Comparison of ENCODE assay signal across 8 cellular contexts in the genomic region with DNA sequence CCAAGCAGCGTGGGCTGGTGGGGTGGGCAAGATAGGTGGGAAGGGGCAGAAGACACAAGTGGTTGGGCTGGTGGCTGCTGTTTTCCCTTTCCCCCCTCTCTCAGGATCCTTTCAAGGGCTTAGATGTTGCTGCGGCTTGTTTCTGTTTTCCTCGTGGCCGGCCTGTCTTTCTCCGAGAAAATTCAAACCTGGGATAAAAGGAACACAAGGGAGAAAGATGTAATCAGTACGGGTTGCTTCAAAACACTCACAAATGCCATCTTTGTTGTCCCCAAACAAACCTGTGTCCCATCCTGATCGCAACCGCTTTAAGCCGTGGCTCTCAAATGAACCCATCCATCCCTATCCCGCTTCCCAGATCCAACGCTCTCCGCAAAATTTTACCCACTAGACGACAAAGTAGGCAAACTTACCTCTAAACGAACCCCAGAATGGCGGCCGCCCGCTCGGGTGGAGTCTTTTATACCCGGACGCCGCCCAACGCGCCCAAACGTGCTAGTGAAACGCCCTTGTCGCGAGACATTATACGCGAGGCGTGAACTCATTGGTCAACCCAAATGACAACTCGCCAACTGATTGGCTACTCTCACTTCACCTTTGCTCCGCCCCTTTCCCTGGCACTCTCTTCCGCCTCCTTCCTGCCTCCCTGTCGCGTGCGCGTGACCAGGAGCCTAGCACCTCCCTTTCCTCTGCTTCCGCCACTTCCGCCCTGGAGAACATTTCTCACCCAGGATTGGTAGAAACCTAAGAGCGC. TPM values are rescaled to one million over a fixed set of nuclear protein-coding genes. Genes with fewer than 3 reads are reported as not detected.
DNase-seq lines count a peak whose midpoint lies in the region; ATAC-seq and TF ChIP-seq lines count a peak whose summit lies in the region.

A gene (minus strand): TSS at position 433 of the 754 bp plus-strand sequence. CDS start 7,299 bp downstream, outside the sequence.

- H3K27ac ChIP-seq in C4-2B (peak within 1 kb of the TSS; percentile 87), left lung (peak within 1 kb of the TSS; percentile 96 to 99)

- peaks cover 74% of the 10 kb centered on the region for H3K36me3 Mint-ChIP-seq in dendritic cell treated with granulocyte-macrophage colony-stimulating factor and Interleukin-4, amounts not matched to agents 40 ng/mL and 50 ng/mL, for 4 days (ENCODE audit: low read depth)

- peak within 1 kb of the TSS; percentile 88 for H3K4me3 Mint-ChIP-seq in dendritic cell treated with granulocyte-macrophage colony-stimulating factor and Interleukin-4, amounts not matched to agents 40 ng/mL and 50 ng/mL, for 4 days

- H3K4me3 ChIP-seq in left lung = peak within 1 kb of the TSS; percentile 80 to 81

- peaks cover 27 to 41% of the 10 kb centered on the region in 2 donors for H3K4me1 ChIP-seq in left lung

- TF ChIP-seq CTCF in C4-2B (conservative IDR thresholded peaks at IDR 0.05) (no peak), left lung (IDR thresholded peaks at IDR 0.05) (no peak)

- ATAC-seq in GM19395 (IDR thresholded peaks at IDR 0.05; ENCODE audit: unreplicated experiment) (peak; percentile 78), HG03565 (IDR thresholded peaks at IDR 0.05; ENCODE audit: unreplicated experiment) (peak; percentile 74), left lung (peak; percentile 85)

- peak; percentile 99 for DNase-seq in NCI-H774 (lab: John Stamatoyannopoulos, UW)
- peak; percentile 96 to 98 for DNase-seq in activated CD4-positive, alpha-beta T cell treated with anti-CD3 and anti-CD28 coated beads, Interleukin-2, amount 50 U/mL, for 4 hours
- DNase-seq in left lung = peak; percentile 96 to 100
- DNase-seq in stimulated activated CD4-positive, alpha-beta T cell treated with anti-CD3 and anti-CD28 coated beads, Interleukin-2, amount 100 ng/mL, for 48 hours = peak; percentile 95 to 97

- peak within 1 kb of the TSS; percentile 95 for H3K27ac Mint-ChIP-seq in dendritic cell treated with granulocyte-macrophage colony-stimulating factor and Interleukin-4, amounts not matched to agents 40 ng/mL and 50 ng/mL, for 4 days

- peaks cover 0 to 46% of the 10 kb centered on the region in 2 donors for H3K36me3 ChIP-seq in left lung

- no peaks in the 10 kb centered on the region for H3K9me3 Mint-ChIP-seq in dendritic cell treated with granulocyte-macrophage colony-stimulating factor and Interleukin-4, amounts not matched to agents 40 ng/mL and 50 ng/mL, for 4 days

- H3K27me3 Mint-ChIP-seq in dendritic cell treated with granulocyte-macrophage colony-stimulating factor and Interleukin-4, amounts not matched to agents 40 ng/mL and 50 ng/mL, for 4 days = no peaks in the 10 kb centered on the region

- peaks cover 35% of the 10 kb centered on the region for H3K4me1 Mint-ChIP-seq in dendritic cell treated with granulocyte-macrophage colony-stimulating factor and Interleukin-4, amounts not matched to agents 40 ng/mL and 50 ng/mL, for 4 days (ENCODE audit: low read depth)

- intact Hi-C loops in dendritic cell treated with granulocyte-macrophage colony-stimulating factor and Interleukin-4, amounts not matched to agents 40 ng/mL and 50 ng/mL, for 4 days (cut with micrococcal nuclease) = loop anchor here (1.0 to 5.0 kb wide), 4 partner anchors 61 to 125 kb away; a partner anchor contains a TSS
- intact Hi-C loops in left lung (cut with DNase I) = no loop called here

- H3K9me3 ChIP-seq in left lung = no peaks in the 10 kb centered on the region

- H3K27me3 ChIP-seq in left lung = no peaks in the 10 kb centered on the region

RNA-seq across cellular contexts. Expression of the gene that starts here (rescaled TPM):
- total RNA-seq in left lung = 10 to 100 TPM; 44.9 to 71.1 TPM

Comparison
In these comparisons a context has a peak if more than half of its experiments do, and no peak if none do; other contexts are left out.
1. Peak in every context shown above with its lines: DNase-seq, ATAC-seq, H3K4me3 ChIP-seq and H3K27ac ChIP-seq.